ENCODE assay signal across 32 cellular contexts in genomic region chr13:21823949-21824348, GRCh38.
DNase-seq lines count a peak whose midpoint lies in the region; ATAC-seq and TF ChIP-seq lines count a peak whose summit lies in the region.
"Had no signal": no experiment of that assay in that cellular context is flagged by ENCODE, and none has a peak within 500 bp of the region (broad histone marks: within the 10 kb centered on the region; RNA-seq: fewer than 3 reads in every experiment).

No MANE protein-coding gene starts in this region.

- H3K4me3 Mint-ChIP-seq in natural killer cell treated with Interleukin-12 subunit alpha and Interleukin-12 subunit beta and Interleukin-15 and Interleukin-18, amount 100 ng/mL, for 72 hours, result no peak overlapping the region
- no peak overlapping the region for H3K4me3 Mint-ChIP-seq in natural killer cell
- H3K4me3 Mint-ChIP-seq in stimulated activated naive CD8-positive, alpha-beta T cell treated with anti-CD3 and anti-CD28 coated beads, Interleukin-15, amount 100 ng/mL, for 72 hours, result no peak overlapping the region
- H3K4me3 Mint-ChIP-seq: activated naive CD4-positive, alpha-beta T cell treated with anti-CD3 and anti-CD28 coated beads, Interleukin-2, amount 50 U/mL, for 24 hours; CD14-positive monocyte; endodermal cell; neural crest cell; stimulated activated naive CD8-positive, alpha-beta T cell treated with anti-CD3 and anti-CD28 coated beads, Interleukin-15, Interleukin-2, amounts not matched to agents 100 ng/mL and 50 ng/mL, for 24 hours; T-helper 2 cell treated with Interferon-gamma antibody and Interleukin-4, amounts not matched to agents 5 μg/mL and 100 μg/mL, for 36 hours had no signal

- no peaks in the 10 kb centered on the region for H3K36me3 Mint-ChIP-seq in natural killer cell treated with Interleukin-12 subunit alpha and Interleukin-12 subunit beta and Interleukin-15 and Interleukin-18, amount 100 ng/mL, for 72 hours
- no peaks in the 10 kb centered on the region for H3K36me3 Mint-ChIP-seq in natural killer cell
- H3K36me3 Mint-ChIP-seq: activated naive CD4-positive, alpha-beta T cell treated with anti-CD3 and anti-CD28 coated beads, Interleukin-2, amount 50 U/mL, for 24 hours; CD14-positive monocyte had no signal

- no peaks in the 10 kb centered on the region for H3K27me3 ChIP-seq in spleen (replicated peaks in 1 of 7)
- H3K27me3 ChIP-seq: brain microvascular endothelial cell, vagina had no signal

- H3K36me3 ChIP-seq in spleen, result no peaks in the 10 kb centered on the region
- H3K36me3 ChIP-seq: brain microvascular endothelial cell, thoracic aorta, vagina had no signal

- TF ChIP-seq CTCF in natural killer cell (IDR thresholded peaks at IDR 0.05), result no peak
- no peak for TF ChIP-seq CTCF in spleen (IDR thresholded peaks at IDR 0.05 in 8 of 11, conservative IDR thresholded peaks at IDR 0.05 in 3 of 11)

- peak; percentile 38 to 52 for ATAC-seq in natural killer cell treated with Interleukin-12 subunit alpha and Interleukin-12 subunit beta and Interleukin-15 and Interleukin-18, amount 100 ng/mL, for 72 hours
- ATAC-seq in natural killer cell, result no peak
- ATAC-seq in HG03432 (IDR thresholded peaks at IDR 0.05; ENCODE audit: unreplicated experiment), result peak; percentile 58
- ATAC-seq in stimulated activated naive CD8-positive, alpha-beta T cell treated with anti-CD3 and anti-CD28 coated beads, Interleukin-15, amount 100 ng/mL, for 72 hours, result peak; percentile 53
- no peak for ATAC-seq in HG02852 (IDR thresholded peaks at IDR 0.05; ENCODE audit: unreplicated experiment)
- ATAC-seq in HG03460 (IDR thresholded peaks at IDR 0.05; ENCODE audit: unreplicated experiment), result no peak
- ATAC-seq: left lobe of liver, Panc1 had no signal

- 35 to 53% (median 48%) methylated on average over 1 of the region's 1 CpG for WGBS in spleen, 5 donors

- TF ChIP-seq POLR2A in spleen (IDR thresholded peaks at IDR 0.05), result no peak

- intact Hi-C loops in natural killer cell (cut with micrococcal nuclease) (no loop called here), spleen (cut with DNase I; ENCODE audit: low total_unique reads) (no loop called here)

- H3K27me3 Mint-ChIP-seq in natural killer cell treated with Interleukin-12 subunit alpha and Interleukin-12 subunit beta and Interleukin-15 and Interleukin-18, amount 100 ng/mL, for 72 hours, result peaks cover 0 to 3% of the 10 kb centered on the region in 2 donors
- H3K27me3 Mint-ChIP-seq in natural killer cell (ENCODE audit: low read depth in 2 of 2), result no peaks in the 10 kb centered on the region
- no peaks in the 10 kb centered on the region for H3K27me3 Mint-ChIP-seq in stimulated activated naive CD8-positive, alpha-beta T cell treated with anti-CD3 and anti-CD28 coated beads, Interleukin-15, amount 100 ng/mL, for 72 hours
- H3K27me3 Mint-ChIP-seq: activated naive CD4-positive, alpha-beta T cell treated with anti-CD3 and anti-CD28 coated beads, Interleukin-2, amount 50 U/mL, for 24 hours; stimulated activated naive CD8-positive, alpha-beta T cell treated with anti-CD3 and anti-CD28 coated beads, Interleukin-15, Interleukin-2, amounts not matched to agents 100 ng/mL and 50 ng/mL, for 24 hours had no signal

- no peaks in the 10 kb centered on the region for H3K9me3 ChIP-seq in spleen
- H3K9me3 ChIP-seq: Caco-2, thoracic aorta, vagina had no signal

- no peak for DNase-seq in natural killer cell treated with Interleukin-12 subunit alpha and Interleukin-12 subunit beta and Interleukin-15 and Interleukin-18, amount 100 ng/mL, for 72 hours (ENCODE audit: low spot score)
- DNase-seq in natural killer cell, result no peak
- peak; percentile 98 for DNase-seq in NOMO-1 treated with DMSO at 0.1 percent for 48 hours (lab: John Stamatoyannopoulos, UW; ENCODE audit: unreplicated experiment)
- no peak for DNase-seq in stimulated activated naive CD8-positive, alpha-beta T cell treated with anti-CD3 and anti-CD28 coated beads, Interleukin-15, amount 100 ng/mL, for 72 hours
- DNase-seq in spleen, result no peak
- DNase-seq: activated CD4-positive, alpha-beta T cell treated with anti-CD3 and anti-CD28 coated beads for 4 hours; amygdala; brain microvascular endothelial cell; Caco-2; cerebellar nuclear complex; dermis blood vessel endothelial cell; DMS53; endodermal cell; H7; NCI-H1694 treated with DMSO at 0.1 percent for 48 hours; Right ventricle myocardium superior had no signal

- H3K4me3 ChIP-seq in spleen, result no peak overlapping the region
- H3K4me3 ChIP-seq: skin epidermis, thoracic aorta, vagina had no signal

- no peaks in the 10 kb centered on the region for H3K9me3 Mint-ChIP-seq in natural killer cell treated with Interleukin-12 subunit alpha and Interleukin-12 subunit beta and Interleukin-15 and Interleukin-18, amount 100 ng/mL, for 72 hours
- H3K9me3 Mint-ChIP-seq in natural killer cell, result peaks cover 0 to 2% of the 10 kb centered on the region in 2 donors
- H3K9me3 Mint-ChIP-seq in stimulated activated naive CD8-positive, alpha-beta T cell treated with anti-CD3 and anti-CD28 coated beads, Interleukin-15, amount 100 ng/mL, for 72 hours, result no peaks in the 10 kb centered on the region
- H3K9me3 Mint-ChIP-seq: activated naive CD4-positive, alpha-beta T cell treated with anti-CD3 and anti-CD28 coated beads, Interleukin-2, amount 50 U/mL, for 24 hours; stimulated activated naive CD8-positive, alpha-beta T cell treated with anti-CD3 and anti-CD28 coated beads, Interleukin-15, Interleukin-2, amounts not matched to agents 100 ng/mL and 50 ng/mL, for 24 hours; T-helper 2 cell treated with Interferon-gamma antibody and Interleukin-4, amounts not matched to agents 5 μg/mL and 100 μg/mL, for 36 hours had no signal

- H3K4me1 ChIP-seq in spleen, result no peaks in the 10 kb centered on the region
- H3K4me1 ChIP-seq: parathyroid adenoma, vagina had no signal

- no peak overlapping the region for H3K27ac ChIP-seq in spleen
- H3K27ac ChIP-seq: brain microvascular endothelial cell, HL-60, KMS-11, parathyroid adenoma, skin epidermis, thoracic aorta, vagina had no signal

- peaks cover 3 to 10% of the 10 kb centered on the region in 2 donors for H3K4me1 Mint-ChIP-seq in natural killer cell treated with Interleukin-12 subunit alpha and Interleukin-12 subunit beta and Interleukin-15 and Interleukin-18, amount 100 ng/mL, for 72 hours (ENCODE audit: low read depth in 2 of 2)
- H3K4me1 Mint-ChIP-seq in natural killer cell, result peaks cover 0 to 5% of the 10 kb centered on the region in 2 donors
- H3K4me1 Mint-ChIP-seq in stimulated activated naive CD8-positive, alpha-beta T cell treated with anti-CD3 and anti-CD28 coated beads, Interleukin-15, amount 100 ng/mL, for 72 hours, result peaks cover 6% of the 10 kb centered on the region
- H3K4me1 Mint-ChIP-seq: activated naive CD4-positive, alpha-beta T cell treated with anti-CD3 and anti-CD28 coated beads, Interleukin-2, amount 50 U/mL, for 24 hours; neural crest cell had no signal

- H3K27ac Mint-ChIP-seq in natural killer cell treated with Interleukin-12 subunit alpha and Interleukin-12 subunit beta and Interleukin-15 and Interleukin-18, amount 100 ng/mL, for 72 hours, result no peak overlapping the region
- no peak overlapping the region for H3K27ac Mint-ChIP-seq in natural killer cell
- H3K27ac Mint-ChIP-seq in stimulated activated naive CD8-positive, alpha-beta T cell treated with anti-CD3 and anti-CD28 coated beads, Interleukin-15, amount 100 ng/mL, for 72 hours, result no peak overlapping the region
- H3K27ac Mint-ChIP-seq: activated naive CD4-positive, alpha-beta T cell treated with anti-CD3 and anti-CD28 coated beads, Interleukin-2, amount 50 U/mL, for 24 hours; endodermal cell; stimulated activated naive CD8-positive, alpha-beta T cell treated with anti-CD3 and anti-CD28 coated beads, Interleukin-15, Interleukin-2, amounts not matched to agents 100 ng/mL and 50 ng/mL, for 24 hours; T-helper 2 cell treated with Interferon-gamma antibody and Interleukin-4, amounts not matched to agents 5 μg/mL and 100 μg/mL, for 36 hours had no signal

Comparison
In these comparisons a context has a peak if more than half of its experiments do, and no peak if none do; other contexts are left out.
1. ATAC-seq: peak in natural killer cell treated with Interleukin-12 subunit alpha and Interleukin-12 subunit beta and Interleukin-15 and Interleukin-18, amount 100 ng/mL, for 72 hours (2 of 2), HG03432 (single experiment) and stimulated activated naive CD8-positive, alpha-beta T cell treated with anti-CD3 and anti-CD28 coated beads, Interleukin-15, amount 100 ng/mL, for 72 hours (single experiment); none in natural killer cell (0 of 3), HG02852 (single experiment) and HG03460 (single experiment).